10 cellular contexts compared by ENCODE assay signal in the genomic region with DNA sequence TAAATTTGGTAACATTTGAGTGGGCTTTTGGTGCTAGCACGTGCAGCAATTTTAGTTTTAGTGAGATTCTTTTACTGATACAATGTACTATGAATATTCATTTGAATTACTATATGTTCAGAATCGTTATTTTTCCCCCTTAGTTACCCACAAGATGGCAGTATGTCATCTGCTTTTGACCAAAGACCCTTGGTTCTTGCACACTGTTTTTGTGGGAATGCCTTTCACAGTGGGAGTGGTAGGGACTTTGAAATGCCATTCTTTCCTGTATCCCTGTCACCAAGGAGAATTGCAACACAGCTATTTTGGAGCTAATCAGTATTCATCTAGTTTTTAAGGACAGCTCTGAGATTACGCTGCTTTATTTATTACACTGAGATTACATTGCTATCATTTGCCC. TPM values are rescaled to one million over a fixed set of nuclear protein-coding genes. Genes with fewer than 3 reads are reported as not detected.
DNase-seq lines count a peak whose midpoint lies in the region; ATAC-seq and TF ChIP-seq lines count a peak whose summit lies in the region.
"Had no signal": no experiment of that assay in that cellular context is flagged by ENCODE, and none has a peak within 500 bp of the region (broad histone marks: within the 10 kb centered on the region; RNA-seq: fewer than 3 reads in every experiment).

No MANE protein-coding gene starts in this region.

- H3K79me2 ChIP-seq in KMS-11 (ENCODE audit: insufficient read depth, low read depth) (no peaks in the 10 kb centered on the region), mesendoderm (ENCODE audit: control insufficient read depth, insufficient read depth, low read length) (no peaks in the 10 kb centered on the region)

- no peak overlapping the region for H2BK120ac ChIP-seq in mesendoderm (ENCODE audit: low read depth, low read length)

- H3K27me3 ChIP-seq in KMS-11 (ENCODE audit: insufficient read depth, low read depth): no peaks in the 10 kb centered on the region
- no peaks in the 10 kb centered on the region for H3K27me3 ChIP-seq in mesendoderm (ENCODE audit: insufficient read depth, low read length, poor library complexity)

- H3K4me2 ChIP-seq in KMS-11 (no peak overlapping the region), mesendoderm (ENCODE audit: low read length) (no peak overlapping the region)

- H3K36me3 Mint-ChIP-seq in WTC11: peaks cover 62% of the 10 kb centered on the region

- TF ChIP-seq CTCF in KMS-11 (conservative IDR thresholded peaks at IDR 0.05; ENCODE audit: low read depth, low read length) (peak; percentile 40; the same call in 1 of the 2 replicates), WTC11 (IDR thresholded peaks at IDR 0.05) (peak; percentile 17; the same call in 1 of the 2 replicates)

- no peak overlapping the region for H3K27ac ChIP-seq in KMS-11
- H3K27ac ChIP-seq in mesendoderm (ENCODE audit: low read depth, low read length): peak overlapping the region; percentile 8

- H3K4me1 ChIP-seq in KMS-11 (ENCODE audit: low read depth, poor library complexity, severe bottlenecking) (no peaks in the 10 kb centered on the region), mesendoderm (ENCODE audit: control insufficient read depth, low read depth, low read length) (no peaks in the 10 kb centered on the region)

- no peak overlapping the region for H2BK15ac ChIP-seq in mesendoderm (replicated peaks; ENCODE audit: low read depth)

- POLR2A ChIA-PET in WTC11 (lab: Charles Lee): no interaction called here

- ATAC-seq in WTC11: no peak; the same call in 1 of the 2 replicates

- H3K4me1 Mint-ChIP-seq in WTC11: no peaks in the 10 kb centered on the region

- H2AFZ ChIP-seq in KMS-11 (ENCODE audit: low read depth): no peak overlapping the region

- no peaks in the 10 kb centered on the region for H3K27me3 Mint-ChIP-seq in WTC11 (ENCODE audit: low read depth)

- H2BK5ac ChIP-seq in mesendoderm (ENCODE audit: low read length): no peak overlapping the region

- no CpG with 5 or more reads among the region's 3 CpGs for WGBS in mesendoderm (ENCODE audit: extremely low coverage, insufficient coverage, low lambda C conversion rate)

- H3K56ac ChIP-seq in mesendoderm (ENCODE audit: low read length): no peak overlapping the region

- no peak overlapping the region for H3K4me3 Mint-ChIP-seq in WTC11

- H3K79me1 ChIP-seq in mesendoderm (ENCODE audit: low read length): peaks cover 1% of the 10 kb centered on the region

- no peak overlapping the region for H3K9ac ChIP-seq in KMS-11
- no peak overlapping the region for H3K9ac ChIP-seq in mesendoderm (ENCODE audit: low read length)

- no peak overlapping the region for H3K18ac ChIP-seq in mesendoderm (ENCODE audit: low read length)

- no peak overlapping the region for H4K8ac ChIP-seq in mesendoderm (ENCODE audit: low read depth, low read length)

- H4K20me1 ChIP-seq in KMS-11 (ENCODE audit: insufficient read depth): no peaks in the 10 kb centered on the region

- H3K4ac ChIP-seq in mesendoderm (ENCODE audit: low read depth, low read length): no peak overlapping the region

- no peak overlapping the region for H2AK5ac ChIP-seq in mesendoderm (ENCODE audit: low read length)

- DNase-seq in DMS114 treated with DMSO at 0.1 percent for 48 hours (lab: John Stamatoyannopoulos, UW; ENCODE audit: unreplicated experiment): peak; percentile 27
- no peak for DNase-seq in WTC11 (ENCODE audit: low spot score)
- peak; percentile 87 for DNase-seq in mesendoderm
- DNase-seq in activated naive CD4-positive, alpha-beta T cell treated with Interleukin-2 at 50 U/mL for 16 hours: no peak
- no peak for DNase-seq in activated naive CD4-positive, alpha-beta T cell (lab: John Stamatoyannopoulos, UW)
- DNase-seq in activated CD4-positive, alpha-beta T cell treated with anti-CD3 and anti-CD28 coated beads, Interleukin-2, amount 50 U/mL, for 1 hour: no peak
- no peak for DNase-seq in dedifferentiated amniotic fluid mesenchymal stem cell (ENCODE audit: extremely low spot score)
- DNase-seq: activated gamma-delta T cell treated with Interleukin-2 at 50 U/mL for 16 hours, NCI-H2107 had no signal

- no peak overlapping the region for H3K27ac Mint-ChIP-seq in WTC11

- no peak overlapping the region for H4K5ac ChIP-seq in mesendoderm (ENCODE audit: low read length)

- H3K36me3 ChIP-seq in KMS-11 (ENCODE audit: insufficient read depth): peaks cover 8% of the 10 kb centered on the region; the same call in 1 of the 2 replicates
- peaks cover 4% of the 10 kb centered on the region for H3K36me3 ChIP-seq in mesendoderm (ENCODE audit: control insufficient read depth, insufficient read depth, low read length)

- CTCF ChIA-PET in WTC11 (lab: Charles Lee): interaction anchor here (1.2 kb wide), 2 partner anchors 288 to 404 kb away, joined by 3 to 5 read pairs; no protein-coding TSS in a partner anchor

- H3K23ac ChIP-seq in mesendoderm (ENCODE audit: low read length): no peak overlapping the region

- H3K4me3 ChIP-seq in KMS-11 (IDR thresholded peaks at IDR 0.05; ENCODE audit: insufficient read depth, low read depth, low read length) (no peak overlapping the region), mesendoderm (ENCODE audit: low read length) (no peak overlapping the region)

- H3K9me3 Mint-ChIP-seq in WTC11: no peaks in the 10 kb centered on the region

TF ChIP-seq in WTC11, 78 proteins besides CTCF, POLR2A, EP300 and RAD21 (continues in another document):
- no peak for TF ChIP-seq MYBL2 (CRISPR knock-in tag; IDR thresholded peaks at IDR 0.05)
- TF ChIP-seq, protein P1, sequence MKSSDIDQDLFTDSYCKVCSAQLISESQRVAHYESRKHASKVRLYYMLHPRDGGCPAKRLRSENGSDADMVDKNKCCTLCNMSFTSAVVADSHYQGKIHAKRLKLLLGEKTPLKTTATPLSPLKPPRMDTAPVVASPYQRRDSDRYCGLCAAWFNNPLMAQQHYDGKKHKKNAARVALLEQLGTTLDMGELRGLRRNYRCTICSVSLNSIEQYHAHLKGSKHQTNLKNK (CRISPR knock-in tag; IDR thresholded peaks at IDR 0.05): no peak
- no peak for TF ChIP-seq GTF2I (CRISPR knock-in tag; conservative IDR thresholded peaks at IDR 0.05)
- TF ChIP-seq, protein P2, sequence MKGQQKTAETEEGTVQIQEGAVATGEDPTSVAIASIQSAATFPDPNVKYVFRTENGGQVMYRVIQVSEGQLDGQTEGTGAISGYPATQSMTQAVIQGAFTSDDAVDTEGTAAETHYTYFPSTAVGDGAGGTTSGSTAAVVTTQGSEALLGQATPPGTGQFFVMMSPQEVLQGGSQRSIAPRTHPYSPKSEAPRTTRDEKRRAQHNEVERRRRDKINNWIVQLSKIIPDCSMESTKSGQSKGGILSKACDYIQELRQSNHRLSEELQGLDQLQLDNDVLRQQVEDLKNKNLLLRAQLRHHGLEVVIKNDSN (CRISPR knock-in tag; IDR thresholded peaks at IDR 0.05): no peak
- TF ChIP-seq, protein P3, sequence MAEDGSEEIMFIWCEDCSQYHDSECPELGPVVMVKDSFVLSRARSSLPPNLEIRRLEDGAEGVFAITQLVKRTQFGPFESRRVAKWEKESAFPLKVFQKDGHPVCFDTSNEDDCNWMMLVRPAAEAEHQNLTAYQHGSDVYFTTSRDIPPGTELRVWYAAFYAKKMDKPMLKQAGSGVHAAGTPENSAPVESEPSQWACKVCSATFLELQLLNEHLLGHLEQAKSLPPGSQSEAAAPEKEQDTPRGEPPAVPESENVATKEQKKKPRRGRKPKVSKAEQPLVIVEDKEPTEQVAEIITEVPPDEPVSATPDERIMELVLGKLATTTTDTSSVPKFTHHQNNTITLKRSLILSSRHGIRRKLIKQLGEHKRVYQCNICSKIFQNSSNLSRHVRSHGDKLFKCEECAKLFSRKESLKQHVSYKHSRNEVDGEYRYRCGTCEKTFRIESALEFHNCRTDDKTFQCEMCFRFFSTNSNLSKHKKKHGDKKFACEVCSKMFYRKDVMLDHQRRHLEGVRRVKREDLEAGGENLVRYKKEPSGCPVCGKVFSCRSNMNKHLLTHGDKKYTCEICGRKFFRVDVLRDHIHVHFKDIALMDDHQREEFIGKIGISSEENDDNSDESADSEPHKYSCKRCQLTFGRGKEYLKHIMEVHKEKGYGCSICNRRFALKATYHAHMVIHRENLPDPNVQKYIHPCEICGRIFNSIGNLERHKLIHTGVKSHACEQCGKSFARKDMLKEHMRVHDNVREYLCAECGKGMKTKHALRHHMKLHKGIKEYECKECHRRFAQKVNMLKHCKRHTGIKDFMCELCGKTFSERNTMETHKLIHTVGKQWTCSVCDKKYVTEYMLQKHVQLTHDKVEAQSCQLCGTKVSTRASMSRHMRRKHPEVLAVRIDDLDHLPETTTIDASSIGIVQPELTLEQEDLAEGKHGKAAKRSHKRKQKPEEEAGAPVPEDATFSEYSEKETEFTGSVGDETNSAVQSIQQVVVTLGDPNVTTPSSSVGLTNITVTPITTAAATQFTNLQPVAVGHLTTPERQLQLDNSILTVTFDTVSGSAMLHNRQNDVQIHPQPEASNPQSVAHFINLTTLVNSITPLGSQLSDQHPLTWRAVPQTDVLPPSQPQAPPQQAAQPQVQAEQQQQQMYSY (CRISPR knock-in tag; IDR thresholded peaks at IDR 0.05): no peak
- no peak for TF ChIP-seq TEAD1 (CRISPR knock-in tag; IDR thresholded peaks at IDR 0.05)
- TF ChIP-seq ETV6 (CRISPR knock-in tag; IDR thresholded peaks at IDR 0.05): no peak
- TF ChIP-seq NR1H2 (CRISPR knock-in tag; IDR thresholded peaks at IDR 0.05): no peak
- TF ChIP-seq, protein P4, sequence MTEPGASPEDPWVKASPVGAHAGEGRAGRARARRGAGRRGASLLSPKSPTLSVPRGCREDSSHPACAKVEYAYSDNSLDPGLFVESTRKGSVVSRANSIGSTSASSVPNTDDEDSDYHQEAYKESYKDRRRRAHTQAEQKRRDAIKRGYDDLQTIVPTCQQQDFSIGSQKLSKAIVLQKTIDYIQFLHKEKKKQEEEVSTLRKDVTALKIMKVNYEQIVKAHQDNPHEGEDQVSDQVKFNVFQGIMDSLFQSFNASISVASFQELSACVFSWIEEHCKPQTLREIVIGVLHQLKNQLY (CRISPR knock-in tag; IDR thresholded peaks at IDR 0.05): no peak
- TF ChIP-seq ZNF121 (CRISPR knock-in tag; IDR thresholded peaks at IDR 0.05): no peak
- no peak for TF ChIP-seq ZNF219 (CRISPR knock-in tag; IDR thresholded peaks at IDR 0.05; ENCODE audit: borderline replicate concordance)
- TF ChIP-seq ZNF138 (CRISPR knock-in tag; conservative IDR thresholded peaks at IDR 0.05): no peak
- TF ChIP-seq HMGA2 (CRISPR knock-in tag; IDR thresholded peaks at IDR 0.05): no peak
- TF ChIP-seq ZNF423 (CRISPR knock-in tag; IDR thresholded peaks at IDR 0.05): no peak

RNA-seq across cellular contexts. Expression of a gene that starts 40.6 kb away (rescaled TPM):
- 63.8 to 82.3 TPM (median 68.4 TPM) in 3 replicates for total RNA-seq in WTC11 (2021)
- polyA plus RNA-seq in mesendoderm (2013, experiment 1 of 2): 67.6 TPM
- polyA plus RNA-seq in mesendoderm (2013, experiment 2 of 2): 67.2 TPM

Comparison
In these comparisons a context has a peak if more than half of its experiments do, and no peak if none do; other contexts are left out.
1. DNase-seq: peak in DMS114 treated with DMSO at 0.1 percent for 48 hours (single experiment) and mesendoderm (single experiment); none in WTC11 (single experiment), activated naive CD4-positive, alpha-beta T cell treated with Interleukin-2 at 50 U/mL for 16 hours (single experiment), activated naive CD4-positive, alpha-beta T cell (0 of 4), activated CD4-positive, alpha-beta T cell treated with anti-CD3 and anti-CD28 coated beads, Interleukin-2, amount 50 U/mL, for 1 hour (single experiment) and dedifferentiated amniotic fluid mesenchymal stem cell (single experiment).